ENCODE assay signal across 17 cellular contexts in the genomic region with DNA sequence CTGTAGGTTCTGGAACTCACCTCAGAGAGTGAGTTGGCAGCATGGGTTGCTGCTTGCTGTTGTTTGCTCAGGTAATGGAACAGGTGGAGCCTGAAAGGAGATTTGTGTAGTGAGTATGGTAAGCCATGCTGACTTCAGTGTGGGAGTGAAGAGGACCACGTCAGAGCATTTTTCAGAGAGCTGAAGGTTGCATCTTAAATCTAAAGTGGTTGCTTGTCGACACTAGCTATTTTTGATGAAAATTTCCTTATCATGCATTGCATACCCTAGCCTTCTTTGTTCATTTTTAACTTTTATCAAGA. TPM values are rescaled to one million over a fixed set of nuclear protein-coding genes. Genes with fewer than 3 reads are reported as not detected.
A peak's percentile ranks its signal among the peaks of the same experiment; 100 is the strongest.
DNase-seq lines count a peak whose midpoint lies in the region; ATAC-seq and TF ChIP-seq lines count a peak whose summit lies in the region.
"Had no signal": no experiment of that assay in that cellular context is flagged by ENCODE, and none has a peak within 500 bp of the region (broad histone marks: within the 10 kb centered on the region; RNA-seq: fewer than 3 reads in every experiment).

No MANE protein-coding gene starts in this region.

- peaks cover 6 to 25% (median 15%) of the 10 kb centered on the region in 4 donors for H3K4me1 ChIP-seq in stomach
- H3K4me1 ChIP-seq in CD8-positive, alpha-beta memory T cell (ENCODE audit: insufficient read depth, low read length), result no peaks in the 10 kb centered on the region
- H3K4me1 ChIP-seq: A549 had no signal

- CTCF ChIA-PET in activated CD8-positive, alpha-beta T cell treated with anti-CD3 and anti-CD28 coated beads, Interleukin-2, amount 10 ng/mL, durations not matched to agents 7 days and 5 days (lab: Charles Lee), result interaction anchor here (0.9 to 9.6 kb wide), 5 partner anchors 21 to 174 kb away, joined by 3 to 100 read pairs (median 3); no protein-coding TSS in a partner anchor
- CTCF ChIA-PET in activated CD8-positive, alpha-beta T cell treated with anti-CD3 and anti-CD28 coated beads for 36 hours (lab: Charles Lee), result interaction anchor here (1.1 to 11.7 kb wide), 7 partner anchors 51 to 175 kb away, joined by 3 to 92 read pairs (median 4); no protein-coding TSS in a partner anchor
- CTCF ChIA-PET in CD8-positive, alpha-beta memory T cell (lab: Charles Lee), result interaction anchor here (1.0 to 1.8 kb wide), 3 partner anchors 135 to 173 kb away, joined by 3 to 5 read pairs (median 3); no protein-coding TSS in a partner anchor

- TF ChIP-seq POLR2A in stomach (IDR thresholded peaks at IDR 0.05), result no peak

- H3K27me3 Mint-ChIP-seq in activated CD8-positive, alpha-beta T cell treated with anti-CD3 and anti-CD28 coated beads, Interleukin-2, amount 10 ng/mL, durations not matched to agents 7 days and 5 days (ENCODE audit: low read depth), result peaks cover 6% of the 10 kb centered on the region
- H3K27me3 Mint-ChIP-seq in activated CD8-positive, alpha-beta T cell treated with anti-CD3 and anti-CD28 coated beads for 36 hours, result peaks cover 2% of the 10 kb centered on the region
- peaks cover 0 to 2% of the 10 kb centered on the region in 2 donors for H3K27me3 Mint-ChIP-seq in CD8-positive, alpha-beta memory T cell
- H3K27me3 Mint-ChIP-seq: CD4-positive, alpha-beta T cell had no signal

- H3K36me3 Mint-ChIP-seq in activated CD8-positive, alpha-beta T cell treated with anti-CD3 and anti-CD28 coated beads, Interleukin-2, amount 10 ng/mL, durations not matched to agents 7 days and 5 days (ENCODE audit: low read depth), result no peaks in the 10 kb centered on the region
- no peaks in the 10 kb centered on the region for H3K36me3 Mint-ChIP-seq in activated CD8-positive, alpha-beta T cell treated with anti-CD3 and anti-CD28 coated beads for 36 hours (ENCODE audit: low read depth)
- no peaks in the 10 kb centered on the region for H3K36me3 Mint-ChIP-seq in CD8-positive, alpha-beta memory T cell

- H3K27ac ChIP-seq in VCaP (peak overlapping the region; percentile 24; the same call in 1 of the 2 replicates), stomach (peak overlapping the region in 2 of 5 donors; percentile 37 to 53)
- H3K27ac ChIP-seq in CD8-positive, alpha-beta memory T cell (ENCODE audit: low read depth, low read length), result no peak overlapping the region
- H3K27ac ChIP-seq: A549 had no signal

- H3K36me3 ChIP-seq in stomach, result no peaks in the 10 kb centered on the region
- no peaks in the 10 kb centered on the region for H3K36me3 ChIP-seq in CD8-positive, alpha-beta memory T cell (ENCODE audit: insufficient read depth, low read length)

- H3K4me1 Mint-ChIP-seq in activated CD8-positive, alpha-beta T cell treated with anti-CD3 and anti-CD28 coated beads, Interleukin-2, amount 10 ng/mL, durations not matched to agents 7 days and 5 days (ENCODE audit: low read depth), result no peaks in the 10 kb centered on the region
- H3K4me1 Mint-ChIP-seq in activated CD8-positive, alpha-beta T cell treated with anti-CD3 and anti-CD28 coated beads for 36 hours (ENCODE audit: low read depth), result peaks cover 8% of the 10 kb centered on the region
- H3K4me1 Mint-ChIP-seq in CD8-positive, alpha-beta memory T cell, result no peaks in the 10 kb centered on the region

- no peak overlapping the region for H3K4me3 Mint-ChIP-seq in activated CD8-positive, alpha-beta T cell treated with anti-CD3 and anti-CD28 coated beads, Interleukin-2, amount 10 ng/mL, durations not matched to agents 7 days and 5 days
- no peak overlapping the region for H3K4me3 Mint-ChIP-seq in activated CD8-positive, alpha-beta T cell treated with anti-CD3 and anti-CD28 coated beads for 36 hours
- no peak overlapping the region for H3K4me3 Mint-ChIP-seq in CD8-positive, alpha-beta memory T cell
- H3K4me3 Mint-ChIP-seq: CD4-positive, alpha-beta T cell; HFFc6 had no signal

- H3K9me3 ChIP-seq in stomach, result no peaks in the 10 kb centered on the region
- no peaks in the 10 kb centered on the region for H3K9me3 ChIP-seq in CD8-positive, alpha-beta memory T cell (ENCODE audit: low read length)
- H3K9me3 ChIP-seq: A549 had no signal

- no peaks in the 10 kb centered on the region for H3K9me3 Mint-ChIP-seq in activated CD8-positive, alpha-beta T cell treated with anti-CD3 and anti-CD28 coated beads, Interleukin-2, amount 10 ng/mL, durations not matched to agents 7 days and 5 days (ENCODE audit: insufficient read depth)
- no peaks in the 10 kb centered on the region for H3K9me3 Mint-ChIP-seq in activated CD8-positive, alpha-beta T cell treated with anti-CD3 and anti-CD28 coated beads for 36 hours
- peaks cover 0 to 2% (median 0%) of the 10 kb centered on the region in 5 donors for H3K9me3 Mint-ChIP-seq in CD8-positive, alpha-beta memory T cell
- H3K9me3 Mint-ChIP-seq: CD4-positive, alpha-beta T cell; HFFc6 had no signal

- TF ChIP-seq CTCF in activated CD8-positive, alpha-beta T cell treated with anti-CD3 and anti-CD28 coated beads for 36 hours (IDR thresholded peaks at IDR 0.05), result no peak
- TF ChIP-seq CTCF in VCaP (conservative IDR thresholded peaks at IDR 0.05) (no peak), epithelial cell of esophagus (IDR thresholded peaks at IDR 0.05; ENCODE audit: insufficient read depth, low read depth, low read length, missing control alignments) (no peak), stomach (IDR thresholded peaks at IDR 0.05) (no peak)

- POLR2A ChIA-PET in activated CD8-positive, alpha-beta T cell treated with anti-CD3 and anti-CD28 coated beads, Interleukin-2, amount 10 ng/mL, durations not matched to agents 7 days and 5 days (lab: Charles Lee), result no interaction called here
- POLR2A ChIA-PET in activated CD8-positive, alpha-beta T cell treated with anti-CD3 and anti-CD28 coated beads for 36 hours (lab: Charles Lee), result interaction anchor here (0.9 kb wide), 1 partner anchor 295 kb away, joined by 3 read pairs; no protein-coding TSS in a partner anchor
- POLR2A ChIA-PET in CD8-positive, alpha-beta memory T cell (lab: Charles Lee), result no interaction called here

- H3K27ac Mint-ChIP-seq in activated CD8-positive, alpha-beta T cell treated with anti-CD3 and anti-CD28 coated beads, Interleukin-2, amount 10 ng/mL, durations not matched to agents 7 days and 5 days, result no peak overlapping the region
- no peak overlapping the region for H3K27ac Mint-ChIP-seq in activated CD8-positive, alpha-beta T cell treated with anti-CD3 and anti-CD28 coated beads for 36 hours
- H3K27ac Mint-ChIP-seq in CD8-positive, alpha-beta memory T cell, result peak overlapping the region in 1 of 8 donors; percentile 8
- H3K27ac Mint-ChIP-seq: CD4-positive, alpha-beta T cell; HFFc6 had no signal

- no peak for ATAC-seq in activated CD8-positive, alpha-beta T cell treated with anti-CD3 and anti-CD28 coated beads, Interleukin-2, amount 10 ng/mL, durations not matched to agents 7 days and 5 days
- ATAC-seq in activated CD8-positive, alpha-beta T cell treated with anti-CD3 and anti-CD28 coated beads for 36 hours, result no peak

- TF ChIP-seq EP300 in stomach (IDR thresholded peaks at IDR 0.05), result no peak

- H3K4me3 ChIP-seq in epithelial cell of esophagus (ENCODE audit: low read length) (no peak overlapping the region), stomach (no peak overlapping the region)
- no peak overlapping the region for H3K4me3 ChIP-seq in CD8-positive, alpha-beta memory T cell (ENCODE audit: low read length)
- H3K4me3 ChIP-seq: A549, K562 had no signal

- DNase-seq in activated CD8-positive, alpha-beta T cell treated with anti-CD3 and anti-CD28 coated beads, Interleukin-2, amount 10 ng/mL, durations not matched to agents 7 days and 5 days, result peak; percentile 15
- DNase-seq in activated CD8-positive, alpha-beta T cell treated with anti-CD3 and anti-CD28 coated beads for 36 hours, result no peak
- DNase-seq in epithelial cell of esophagus (ENCODE audit: low read depth), result peak; percentile 47
- DNase-seq in stomach, result peak; percentile 47
- no peak for DNase-seq in nucleus accumbens (lab: John Stamatoyannopoulos, UW)
- no peak for DNase-seq in CD8-positive, alpha-beta memory T cell
- DNase-seq in iPS-NIHi7 (ENCODE audit: extremely low spot score), result no peak
- DNase-seq: DMS79, NCI-H1694, NCI-H2227 treated with DMSO at 0.1 percent for 48 hours, NCI-H510A treated with DMSO at 0.1 percent for 48 hours had no signal

- intact Hi-C loops in activated CD8-positive, alpha-beta T cell treated with anti-CD3 and anti-CD28 coated beads for 36 hours (cut with micrococcal nuclease), result no loop called here
- intact Hi-C loops in stomach (cut with DNase I; ENCODE audit: low total_unique reads), result no loop called here

- WGBS in stomach, 5 donors, result 54 to 68% (median 58%) methylated on average over 2 of the region's 2 CpGs

- no peaks in the 10 kb centered on the region for H3K27me3 ChIP-seq in stomach
- no peaks in the 10 kb centered on the region for H3K27me3 ChIP-seq in CD8-positive, alpha-beta memory T cell (ENCODE audit: insufficient read depth, low read length, poor library complexity, severe bottlenecking)

RNA-seq across cellular contexts. Expression of gene CYSLTR2, which starts 57.6 kb away (rescaled TPM):
- 1 to 10 TPM; 2.9 to 3.3 TPM for total RNA-seq in activated CD8-positive, alpha-beta T cell treated with anti-CD3 and anti-CD28 coated beads, Interleukin-2, amount 10 ng/mL, durations not matched to agents 7 days and 5 days
- 1 to 10 TPM; 1.1 to 1.5 TPM for total RNA-seq in activated CD8-positive, alpha-beta T cell treated with anti-CD3 and anti-CD28 coated beads for 36 hours
- total RNA-seq in stomach, result 1 to 10 TPM in 1 of 5 donors, not detected in 4; 1.3 TPM
- under 1 TPM in 1 of 3 donors, not detected in 2; 0.61 TPM for polyA plus RNA-seq in stomach
- 1 to 10 TPM; 2.2 to 2.4 TPM for total RNA-seq in CD8-positive, alpha-beta memory T cell
- 0.33 TPM for polyA plus RNA-seq in CD8-positive, alpha-beta memory T cell
- total RNA-seq: HFFc6, K562 had no signal
- polyA plus RNA-seq: A549, BJ, K562 had no signal

Comparison
In these comparisons a context has a peak if more than half of its experiments do, and no peak if none do; other contexts are left out.
1. DNase-seq: peak in activated CD8-positive, alpha-beta T cell treated with anti-CD3 and anti-CD28 coated beads, Interleukin-2, amount 10 ng/mL, durations not matched to agents 7 days and 5 days (single experiment), epithelial cell of esophagus (single experiment) and stomach (single experiment); none in activated CD8-positive, alpha-beta T cell treated with anti-CD3 and anti-CD28 coated beads for 36 hours (single experiment), nucleus accumbens (0 of 56), CD8-positive, alpha-beta memory T cell (0 of 5) and iPS-NIHi7 (single experiment).